In the genomic region with DNA sequence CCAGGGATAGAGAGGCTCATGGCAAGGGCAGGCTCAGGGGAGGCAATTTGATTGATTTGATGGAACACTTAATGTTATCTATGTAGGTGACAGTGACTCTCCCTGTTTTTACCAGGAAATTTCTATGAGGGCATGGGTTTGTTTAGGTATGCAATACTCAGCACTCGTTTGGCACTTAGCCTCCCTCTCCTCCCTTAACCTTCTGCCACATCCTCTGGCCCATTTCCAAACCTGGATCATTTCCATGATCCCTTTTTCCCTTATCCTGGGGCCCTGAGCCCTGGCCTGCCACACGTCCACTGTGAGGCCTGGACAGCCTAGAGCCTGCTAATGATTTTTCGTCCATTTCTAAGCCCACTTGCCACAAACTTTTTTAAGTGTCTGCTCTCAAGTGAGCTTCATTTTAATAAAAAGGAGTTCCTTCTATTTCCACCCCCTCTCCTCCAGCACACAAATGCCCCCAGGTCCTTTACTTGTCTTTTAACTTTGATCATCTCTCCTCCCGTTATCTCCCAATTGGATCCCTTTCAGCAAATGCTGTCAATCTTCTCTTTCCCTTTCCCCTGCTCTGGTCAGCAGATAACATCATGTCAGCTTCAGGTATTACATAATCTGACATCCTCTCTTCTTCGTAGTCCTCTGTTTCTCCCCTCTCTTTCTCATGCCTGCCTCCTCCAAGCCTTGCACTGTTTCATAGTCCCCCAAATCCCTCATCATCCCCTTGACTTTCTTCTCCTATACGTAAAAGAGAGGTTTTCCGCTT, we compare ENCODE assay signal across 10 cellular contexts.
DNase-seq lines count a peak whose midpoint lies in the region; ATAC-seq and TF ChIP-seq lines count a peak whose summit lies in the region.
"Had no signal": no experiment of that assay in that cellular context is flagged by ENCODE, and none has a peak within 500 bp of the region (broad histone marks: within the 10 kb centered on the region; RNA-seq: fewer than 3 reads in every experiment).

No MANE protein-coding gene starts in this region.

- H3K27me3 ChIP-seq in parathyroid adenoma (ENCODE audit: control insufficient read depth, insufficient read depth, low read length): no peaks in the 10 kb centered on the region

- H3K79me2 ChIP-seq in parathyroid adenoma: no peaks in the 10 kb centered on the region

- no peaks in the 10 kb centered on the region for H3K9me3 Mint-ChIP-seq in nephron progenitor cell

- peaks cover 24% of the 10 kb centered on the region for H3K4me1 ChIP-seq in parathyroid adenoma

- no peaks in the 10 kb centered on the region for H3K36me3 Mint-ChIP-seq in nephron progenitor cell (ENCODE audit: low read depth)

- H3K4me3 ChIP-seq in epithelial cell of esophagus (ENCODE audit: low read length): no peak overlapping the region
- H3K4me3 ChIP-seq in parathyroid adenoma (ENCODE audit: low read depth, low read length): peak overlapping the region; percentile 1

- DNase-seq in ELF-1 (ENCODE audit: low read depth, low spot score): peak; percentile 38
- peak; percentile 74 for DNase-seq in NCI-H446 treated with DMSO at 0.1 percent for 48 hours (lab: John Stamatoyannopoulos, UW)
- peak; percentile 21 for DNase-seq in epithelial cell of esophagus (ENCODE audit: low read depth)
- DNase-seq in stimulated activated CD4-positive, alpha-beta T cell treated with anti-CD3 and anti-CD28 coated beads, Interleukin-4, amount 100 ng/mL, for 24 hours: no peak
- DNase-seq in nephron progenitor cell: no peak
- DNase-seq in activated gamma-delta T cell (lab: John Stamatoyannopoulos, UW): no peak
- DNase-seq: GDM1, Kasumi-1 had no signal

- no peak overlapping the region for H3K27ac Mint-ChIP-seq in nephron progenitor cell

- TF ChIP-seq CTCF in epithelial cell of esophagus (IDR thresholded peaks at IDR 0.05; ENCODE audit: insufficient read depth, low read depth, low read length, missing control alignments) (no peak), parathyroid adenoma (IDR thresholded peaks at IDR 0.05) (no peak), nephron progenitor cell (IDR thresholded peaks at IDR 0.05) (no peak)

- H3K4me1 Mint-ChIP-seq in nephron progenitor cell: peaks cover 13% of the 10 kb centered on the region

- H3K9me3 ChIP-seq in parathyroid adenoma (ENCODE audit: control insufficient read depth, low read length): no peaks in the 10 kb centered on the region

- no peaks in the 10 kb centered on the region for H3K27me3 Mint-ChIP-seq in nephron progenitor cell (ENCODE audit: low read depth, poor library complexity)

- ATAC-seq in GM21717 (IDR thresholded peaks at IDR 0.05; ENCODE audit: unreplicated experiment): no peak

- H3K27ac ChIP-seq in parathyroid adenoma: peak overlapping the region; percentile 90

- H3K4me3 Mint-ChIP-seq in nephron progenitor cell: no peak overlapping the region

- H3K36me3 ChIP-seq in parathyroid adenoma (ENCODE audit: control insufficient read depth, insufficient read depth, low read length): no peaks in the 10 kb centered on the region

- no peak overlapping the region for H3K9ac ChIP-seq in parathyroid adenoma

- peak overlapping the region; percentile 56 for H2AFZ ChIP-seq in parathyroid adenoma

- H3K4me2 ChIP-seq in parathyroid adenoma (ENCODE audit: low read length): peak overlapping the region; percentile 7

Comparison
In these comparisons a context has a peak if more than half of its experiments do, and no peak if none do; other contexts are left out.
1. DNase-seq: peak in ELF-1 (single experiment), NCI-H446 treated with DMSO at 0.1 percent for 48 hours (single experiment) and epithelial cell of esophagus (single experiment); none in stimulated activated CD4-positive, alpha-beta T cell treated with anti-CD3 and anti-CD28 coated beads, Interleukin-4, amount 100 ng/mL, for 24 hours (single experiment), nephron progenitor cell (single experiment) and activated gamma-delta T cell (single experiment).